ENCODE assay signal across 27 cellular contexts in the genomic region with DNA sequence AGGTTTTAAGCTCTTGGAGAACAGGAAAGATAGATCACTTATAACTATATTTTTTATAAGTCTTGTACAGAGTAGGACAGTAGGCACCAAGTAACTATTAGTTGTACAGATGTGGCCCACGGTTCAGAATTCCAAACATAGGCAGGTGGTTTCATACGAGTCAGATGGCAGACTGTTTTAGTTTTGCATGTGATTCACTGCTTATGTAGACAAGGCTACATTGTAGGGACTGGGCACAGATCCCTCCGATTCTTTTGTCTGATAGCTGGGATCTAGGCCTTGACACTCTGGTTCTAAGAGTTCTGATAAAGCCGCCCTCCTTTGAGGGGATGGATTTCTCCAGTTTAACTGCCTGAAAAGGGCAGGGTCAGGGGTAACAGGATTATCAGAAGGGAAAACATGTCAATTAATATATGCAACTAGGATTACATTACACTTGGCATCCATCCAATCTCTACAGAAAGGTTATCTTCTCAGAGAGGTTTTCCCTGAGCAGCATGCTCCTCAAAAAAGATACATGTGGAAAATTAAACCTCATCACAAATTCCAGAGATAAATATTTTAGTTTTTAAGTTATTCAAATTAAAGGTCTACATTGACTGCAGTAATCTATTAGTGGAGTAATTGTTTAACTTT.
DNase-seq lines count a peak whose midpoint lies in the region; ATAC-seq, FAIRE-seq and TF ChIP-seq lines count a peak whose summit lies in the region.
"Had no signal": no experiment of that assay in that cellular context is flagged by ENCODE, and none has a peak within 500 bp of the region (broad histone marks: within the 10 kb centered on the region; RNA-seq: fewer than 3 reads in every experiment).

No MANE protein-coding gene starts in this region.

- no peak for TF ChIP-seq CTCF in A673 (conservative IDR thresholded peaks at IDR 0.05; ENCODE audit: low read depth, low read length)
- no peak for TF ChIP-seq CTCF in K562 (IDR thresholded peaks at IDR 0.05 in 2 of 3, conservative IDR thresholded peaks at IDR 0.05 in 1 of 3; ENCODE audit: insufficient read depth in 2 of 3, low read depth in 1 of 3, low read length in 3 of 3)

- FAIRE-seq in K562 (lab: Jason Lieb, UNC): no peak
- FAIRE-seq: TTC549 had no signal

- H3K4me1 ChIP-seq in A673 (ENCODE audit: insufficient read depth, low read length, poor library complexity, severe bottlenecking): peaks cover 7% of the 10 kb centered on the region
- peaks cover 0 to 4% of the 10 kb centered on the region in 2 experiments; a peak in 1 of 5 replicates for H3K4me1 ChIP-seq in K562 (replicated peaks in 1 of 2; ENCODE audit: control insufficient read depth in 2 of 2, insufficient read depth in 2 of 2, low read length in 2 of 2)
- H3K4me1 ChIP-seq: esophagus muscularis mucosa, suprapubic skin, vagina had no signal

- no peak for TF ChIP-seq EP300 in K562 (IDR thresholded peaks at IDR 0.05; ENCODE audit: low read length)

- no peaks in the 10 kb centered on the region for H3K79me2 ChIP-seq in K562 (ENCODE audit: control insufficient read depth, insufficient read depth, low read length)

- H3K27ac ChIP-seq in A673 (ENCODE audit: low read depth, low read length, poor library complexity, severe bottlenecking) (no peak overlapping the region), K562 (ENCODE audit: extremely low read depth, low read depth, low read length) (no peak overlapping the region)
- H3K27ac ChIP-seq: coronary artery, esophagus muscularis mucosa, suprapubic skin, vagina had no signal

- WGBS in K562 (ENCODE audit: insufficient coverage, low coverage, missing lambda C conversion rate): 14% methylated on average over 4 of the region's 4 CpGs

- H4K20me1 ChIP-seq in K562 (replicated peaks; ENCODE audit: control insufficient read depth, insufficient read depth, low read length): no peaks in the 10 kb centered on the region

- H3K9me3 ChIP-seq in A673 (ENCODE audit: low read depth, low read length, poor library complexity, severe bottlenecking): no peaks in the 10 kb centered on the region
- H3K9me3 ChIP-seq in K562 (replicated peaks; ENCODE audit: control insufficient read depth, insufficient read depth, low read depth, low read length): no peaks in the 10 kb centered on the region
- H3K9me3 ChIP-seq: esophagus muscularis mucosa, suprapubic skin, vagina had no signal

- no peak for ATAC-seq in K562
- ATAC-seq in HG02571 (IDR thresholded peaks at IDR 0.05; ENCODE audit: unreplicated experiment): no peak
- ATAC-seq in HG02885 (IDR thresholded peaks at IDR 0.05; ENCODE audit: poor library complexity, unreplicated experiment): no peak
- ATAC-seq: HCT116; stimulated activated memory B cell treated with anti-CD40 and anti-IgM and Interleukin-4, amounts not matched to agents 10 μg/mL and 1 μg/mL and 100 μg/mL, for 72 hours had no signal

- no peaks in the 10 kb centered on the region for H3K9me1 ChIP-seq in K562 (ENCODE audit: control insufficient read depth, insufficient read depth, low read length)

- H3K36me3 ChIP-seq in A673 (ENCODE audit: insufficient read depth, low read length, poor library complexity, severe bottlenecking) (no peaks in the 10 kb centered on the region), K562 (ENCODE audit: control insufficient read depth, insufficient read depth, low read length) (no peaks in the 10 kb centered on the region)
- H3K36me3 ChIP-seq: esophagus muscularis mucosa, suprapubic skin, vagina had no signal

- H3K4me2 ChIP-seq in K562 (ENCODE audit: insufficient read depth, low read length): no peak overlapping the region
- H3K4me2 ChIP-seq: smooth muscle cell had no signal

- intact Hi-C loops in A673 (cut with micrococcal nuclease; ENCODE audit: unreplicated experiment) (no loop called here), K562 (cut with micrococcal nuclease) (no loop called here)

- POLR2A ChIA-PET in A673 (lab: Charles Lee; ENCODE audit: low non-redundant PET) (no interaction called here), K562 (lab: Yijun Ruan, JAX) (no interaction called here)

- CTCF ChIA-PET in A673 (lab: Charles Lee) (no interaction called here), K562 (lab: Yijun Ruan, JAX; ENCODE audit: low intra/inter-chr PET ratio) (no interaction called here)

- no peak overlapping the region for H3K9ac ChIP-seq in K562 (ENCODE audit: insufficient read depth in 1 of 2, low read depth in 2 of 2, low read length in 2 of 2)

- no peaks in the 10 kb centered on the region for H3K27me3 ChIP-seq in A673 (replicated peaks; ENCODE audit: insufficient read depth, low read depth, low read length, poor library complexity)
- no peaks in the 10 kb centered on the region for H3K27me3 ChIP-seq in K562 (ENCODE audit: control insufficient read depth in 2 of 2, insufficient read depth in 2 of 2, low read length in 2 of 2)
- H3K27me3 ChIP-seq: esophagus muscularis mucosa, suprapubic skin, vagina had no signal

- TF ChIP-seq RAD21 in K562 (CRISPR knock-in tag; conservative IDR thresholded peaks at IDR 0.05 in 1 of 2, IDR thresholded peaks at IDR 0.05 in 1 of 2): no peak

- in situ Hi-C loops in K562 (cut with MboI): no loop called here

- no peak overlapping the region for H2AFZ ChIP-seq in K562 (ENCODE audit: low read depth, low read length)

- DNase-seq in A673 (ENCODE audit: low spot score): peak; percentile 40
- DNase-seq in DMS53 treated with DMSO at 0.1 percent for 48 hours (lab: John Stamatoyannopoulos, UW; ENCODE audit: unreplicated experiment): peak; percentile 12
- peak; percentile 87 for DNase-seq in NCI-H2171 treated with DMSO at 0.1 percent for 48 hours (lab: John Stamatoyannopoulos, UW)
- DNase-seq in K562 (ENCODE audit: extremely low read depth in 1 of 4, low spot score in 3 of 4): no peak
- DNase-seq in CD1c-positive myeloid dendritic cell (ENCODE audit: extremely low spot score): no peak
- DNase-seq in activated CD4-positive, CD25-positive, alpha-beta regulatory T cell (lab: John Stamatoyannopoulos, UW): no peak
- DNase-seq: activated CD4-positive, alpha-beta T cell treated with anti-CD3 and anti-CD28 coated beads for 1 hour; activated naive CD4-positive, alpha-beta T cell treated with anti-CD3 and anti-CD28 coated beads for 36 hours; activated T-cell treated with anti-CD3 and anti-CD28 coated beads, Interleukin-2, amount 50 U/mL, for 24 hours; amniotic stem cell; GF-D8; Kasumi-1; NCI-H1048; NCI-H446; OCI-M1; SW 1271 had no signal

- no TSS peak for BruUV-seq in A673 (replicated peaks; lab: Mats Ljungman, UMichigan)
- BruUV-seq in K562 (replicated peaks; lab: Mats Ljungman, UMichigan): no TSS peak

- H3K4me3 ChIP-seq in A673 (ENCODE audit: low read depth, low read length, poor library complexity, severe bottlenecking) (no peak overlapping the region), K562 (no peak overlapping the region)
- H3K4me3 ChIP-seq: coronary artery, esophagus muscularis mucosa, lung, smooth muscle cell, suprapubic skin, vagina had no signal

- no peak for TF ChIP-seq POLR2A in K562 (conservative IDR thresholded peaks at IDR 0.05)

TF ChIP-seq in K562, 482 proteins besides CTCF, POLR2A, EP300 and RAD21:
- no peak for TF ChIP-seq ZNF263 (CRISPR knock-in tag; IDR thresholded peaks at IDR 0.05; ENCODE audit: borderline replicate concordance)
- peak; percentile 61 for TF ChIP-seq NFIC (IDR thresholded peaks at IDR 0.05)

Comparison
In these comparisons a context has a peak if more than half of its experiments do, and no peak if none do; other contexts are left out.
1. DNase-seq: peak in A673 (single experiment), DMS53 treated with DMSO at 0.1 percent for 48 hours (single experiment) and NCI-H2171 treated with DMSO at 0.1 percent for 48 hours (single experiment); none in K562 (0 of 4), CD1c-positive myeloid dendritic cell (single experiment) and activated CD4-positive, CD25-positive, alpha-beta regulatory T cell (0 of 4).